Comparison of ENCODE assay signal across 10 cellular contexts in genomic region chr7:604884-605531, GRCh38.
DNase-seq lines count a peak whose midpoint lies in the region; ATAC-seq and TF ChIP-seq lines count a peak whose summit lies in the region.
"Had no signal": no experiment of that assay in that cellular context is flagged by ENCODE, and none has a peak within 500 bp of the region (broad histone marks: within the 10 kb centered on the region; RNA-seq: fewer than 3 reads in every experiment).

No MANE protein-coding gene starts in this region.

- H3K4me1 ChIP-seq in naive thymus-derived CD4-positive, alpha-beta T cell (ENCODE audit: control insufficient read depth in 2 of 2, insufficient read depth in 2 of 2, low read length in 2 of 2): peaks cover 48 to 63% of the 10 kb centered on the region in 2 donors
- peaks cover 45% of the 10 kb centered on the region for H3K4me1 ChIP-seq in upper lobe of right lung

- H3K36me3 Mint-ChIP-seq in naive thymus-derived CD4-positive, alpha-beta T cell: peaks cover 10 to 21% (median 15%) of the 10 kb centered on the region in 5 donors

- CTCF ChIA-PET in naive thymus-derived CD4-positive, alpha-beta T cell (lab: Charles Lee): no interaction called here

- POLR2A ChIA-PET in naive thymus-derived CD4-positive, alpha-beta T cell (lab: Charles Lee): interaction anchor here (0.6 to 6.1 kb wide), 8 partner anchors 9 to 241 kb away, joined by 3 to 63 read pairs (median 6); no protein-coding TSS in a partner anchor

- intact Hi-C loops in naive thymus-derived CD4-positive, alpha-beta T cell (cut with micrococcal nuclease): loop anchor here (1.0 to 10.0 kb wide), 13 partner anchors 13 to 458 kb away; partner anchors contain the start of genes DNAAF5 (in 2 of the 2), GET4 (in 2 of the 2), SUN1 (in 2 of the 2) and PDGFA (in 1 of the 2)
- intact Hi-C loops in upper lobe of right lung (cut with DNase I): no loop called here

- H3K9me3 Mint-ChIP-seq in naive thymus-derived CD4-positive, alpha-beta T cell: peaks cover 0 to 17% (median 2%) of the 10 kb centered on the region in 11 donors

- peaks cover 0 to 12% (median 0%) of the 10 kb centered on the region in 3 experiments for H3K9me3 ChIP-seq in naive thymus-derived CD4-positive, alpha-beta T cell (ENCODE audit: control insufficient read depth in 2 of 3, low read length in 3 of 3)
- no peaks in the 10 kb centered on the region for H3K9me3 ChIP-seq in upper lobe of right lung

- H3K27ac ChIP-seq in caudate nucleus (ENCODE audit: low read depth, low read length): peak overlapping the region; percentile 73
- H3K27ac ChIP-seq in naive thymus-derived CD4-positive, alpha-beta T cell (ENCODE audit: low read depth, low read length): peak overlapping the region; percentile 86
- peak overlapping the region; percentile 92 for H3K27ac ChIP-seq in upper lobe of right lung
- H3K27ac ChIP-seq: cardiac muscle cell, SK-N-MC had no signal

- ATAC-seq in naive thymus-derived CD4-positive, alpha-beta T cell: no peak
- no peak for ATAC-seq in upper lobe of right lung
- ATAC-seq in HG03135 (IDR thresholded peaks at IDR 0.05; ENCODE audit: unreplicated experiment): no peak

- H3K27ac Mint-ChIP-seq in naive thymus-derived CD4-positive, alpha-beta T cell: peak overlapping the region; percentile 93 to 100 (median 99)

- H3K4me1 Mint-ChIP-seq in naive thymus-derived CD4-positive, alpha-beta T cell: peaks cover 37 to 77% (median 51%) of the 10 kb centered on the region in 7 donors

- H3K4me3 Mint-ChIP-seq in naive thymus-derived CD4-positive, alpha-beta T cell: peak overlapping the region; percentile 77 to 98 (median 88)

- peak overlapping the region; percentile 26 for H3K4me3 ChIP-seq in naive thymus-derived CD4-positive, alpha-beta T cell (ENCODE audit: low read length)
- H3K4me3 ChIP-seq in upper lobe of right lung: peak overlapping the region; percentile 38
- H3K4me3 ChIP-seq: cardiac muscle cell, SK-N-MC had no signal

- H3K36me3 ChIP-seq in naive thymus-derived CD4-positive, alpha-beta T cell (ENCODE audit: control insufficient read depth in 2 of 3, insufficient read depth in 3 of 3, low read length in 3 of 3): peaks cover 0 to 8% (median 0%) of the 10 kb centered on the region in 3 experiments
- H3K36me3 ChIP-seq in upper lobe of right lung: no peaks in the 10 kb centered on the region
- H3K36me3 ChIP-seq: cardiac muscle cell had no signal

- TF ChIP-seq CTCF in upper lobe of right lung (IDR thresholded peaks at IDR 0.05): no peak

- H3K27me3 ChIP-seq in naive thymus-derived CD4-positive, alpha-beta T cell (ENCODE audit: control insufficient read depth in 2 of 2, insufficient read depth in 2 of 2, low read length in 2 of 2): no peaks in the 10 kb centered on the region
- H3K27me3 ChIP-seq in upper lobe of right lung: no peaks in the 10 kb centered on the region
- H3K27me3 ChIP-seq: cardiac muscle cell had no signal

- DNase-seq in activated naive CD4-positive, alpha-beta T cell treated with Interleukin-2 at 50 U/mL for 16 hours: peak; percentile 70
- DNase-seq in activated naive CD4-positive, alpha-beta T cell treated with anti-CD3 and anti-CD28 coated beads, Interleukin-2, amount 50 U/mL, for 16 hours: no peak
- no peak for DNase-seq in caudate nucleus (lab: John Stamatoyannopoulos, UW)
- no peak for DNase-seq in naive thymus-derived CD4-positive, alpha-beta T cell
- peak; percentile 61 for DNase-seq in upper lobe of right lung
- no peak for DNase-seq in NCI-H1436 treated with DMSO at 0.1 percent for 48 hours (lab: John Stamatoyannopoulos, UW)
- no peak for DNase-seq in mucosa of gallbladder (ENCODE audit: low spot score)

- H3K27me3 Mint-ChIP-seq in naive thymus-derived CD4-positive, alpha-beta T cell: no peaks in the 10 kb centered on the region

Comparison
In these comparisons a context has a peak if more than half of its experiments do, and no peak if none do; other contexts are left out.
1. DNase-seq: peak in activated naive CD4-positive, alpha-beta T cell treated with Interleukin-2 at 50 U/mL for 16 hours (single experiment) and upper lobe of right lung (single experiment); none in activated naive CD4-positive, alpha-beta T cell treated with anti-CD3 and anti-CD28 coated beads, Interleukin-2, amount 50 U/mL, for 16 hours (single experiment), caudate nucleus (0 of 61), naive thymus-derived CD4-positive, alpha-beta T cell (0 of 9), NCI-H1436 treated with DMSO at 0.1 percent for 48 hours (single experiment) and mucosa of gallbladder (single experiment).
2. Peak in every context shown above with its lines, with median percentiles within 50 percentile points of each other: H3K27ac ChIP-seq.